Comparison of ENCODE assay signal across 35 cellular contexts in the genomic region with DNA sequence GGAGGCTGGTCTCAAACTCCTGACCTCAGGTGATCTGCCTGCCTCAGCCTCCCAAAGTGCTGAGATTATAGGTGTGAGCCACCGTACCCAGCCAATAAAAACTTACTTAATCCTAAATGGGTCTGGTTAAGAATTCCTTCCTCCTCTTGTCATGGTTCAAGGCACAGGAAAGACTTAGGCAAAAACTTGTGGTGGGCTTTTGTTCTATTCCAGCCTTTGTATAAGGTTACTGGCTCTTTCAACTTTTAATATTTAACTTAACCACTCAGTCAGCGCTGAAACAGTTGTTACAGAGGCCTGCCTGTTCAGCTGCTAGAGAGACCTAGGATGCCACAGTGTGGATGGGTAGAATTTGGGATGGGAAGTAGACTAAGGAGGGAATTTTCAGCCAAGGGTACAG.
"Had no signal": no experiment of that assay in that cellular context is flagged by ENCODE, and none has a peak within 500 bp of the region (broad histone marks: within the 10 kb centered on the region; RNA-seq: fewer than 3 reads in every experiment).

No MANE protein-coding gene starts in this region.

- H3K9me3 Mint-ChIP-seq: activated naive CD8-positive, alpha-beta T cell treated with anti-CD3 and anti-CD28 coated beads, Interleukin-2, amount 50 U/mL, for 24 hours; activated T-helper 2 cell treated with anti-CD3 and anti-CD28 coated beads, Interferon-gamma antibody, Interleukin-2, Interleukin-4, amounts not matched to agents 10 μg/mL and 5 μg/mL and 100 μg/mL, durations not matched to agents 14 hours and 24 hours and 36 hours had no signal

- H3K4me1 Mint-ChIP-seq: activated B cell treated with CpG ODN at 0.5 μM for 24 hours had no signal

- H3K4me3 Mint-ChIP-seq: activated B cell treated with CpG ODN at 0.5 μM for 24 hours; activated CD4-positive, alpha-beta memory T cell treated with anti-CD3 and anti-CD28 coated beads, Interleukin-2, amount 10 ng/mL, durations not matched to agents 7 days and 5 days; activated CD8-positive, alpha-beta memory T cell treated with anti-CD3 and anti-CD28 coated beads, Interleukin-2, amount 10 ng/mL, durations not matched to agents 7 days and 5 days; activated naive CD8-positive, alpha-beta T cell; activated naive CD8-positive, alpha-beta T cell treated with anti-CD3 and anti-CD28 coated beads, Interleukin-2, amount 50 U/mL, for 24 hours; brain; T-helper 1 cell treated with Interleukin-12 subunit alpha and Interleukin-12 subunit beta and Interleukin-4 antibody, amounts not matched to agents 30 μg/mL and 1 μg/mL, for 36 hours had no signal

- DNase-seq: activated B cell treated with CpG ODN at 0.5 μM for 24 hours; activated CD4-positive, alpha-beta memory T cell treated with anti-CD3 and anti-CD28 coated beads, Interleukin-2, amount 10 ng/mL, durations not matched to agents 7 days and 5 days; activated CD4-positive, alpha-beta T cell treated with anti-CD3 and anti-CD28 coated beads for 48 hours; activated CD4-positive, CD25-positive, alpha-beta regulatory T cell treated with anti-CD3 and anti-CD28 coated beads, Interleukin-2, amount 50 U/mL, for 72 hours; activated CD8-positive, alpha-beta memory T cell treated with anti-CD3 and anti-CD28 coated beads for 24 hours; activated CD8-positive, alpha-beta memory T cell treated with anti-CD3 and anti-CD28 coated beads, Interleukin-2, amount 10 ng/mL, durations not matched to agents 7 days and 5 days; activated CD8-positive, alpha-beta memory T cell treated with anti-CD3 and anti-CD28 coated beads, Interleukin-2, amount 50 U/mL, for 48 hours; activated gamma-delta T cell; activated naive CD4-positive, alpha-beta T cell treated with Interleukin-2 at 50 U/mL for 16 hours; activated naive CD8-positive, alpha-beta T cell treated with anti-CD3 and anti-CD28 coated beads, Interleukin-2, amount 50 U/mL, for 24 hours; activated T-cell treated with anti-CD3 and anti-CD28 coated beads, Interleukin-2, amount 50 U/mL, for 1 hour; anterior cingulate cortex; caudate nucleus; Kasumi-1; KG1; MG63; NCI-H1048; NCI-H1105 treated with DMSO at 0.1 percent for 48 hours; NCI-H1436; NCI-H1694; NCI-H1930; NCI-H2081 treated with DMSO at 0.1 percent for 48 hours; NCI-H226; NCI-H446 treated with DMSO at 0.1 percent for 48 hours; NCI-H524; NCI-H69; RPMI8226; SHP77 treated with DMSO at 0.1 percent for 48 hours; SK-N-SH had no signal

- FAIRE-seq: bronchial epithelial cell had no signal

- H3K27ac Mint-ChIP-seq: activated B cell treated with CpG ODN at 0.5 μM for 24 hours; activated CD4-positive, alpha-beta memory T cell treated with anti-CD3 and anti-CD28 coated beads, Interleukin-2, amount 10 ng/mL, durations not matched to agents 7 days and 5 days; activated CD8-positive, alpha-beta memory T cell treated with anti-CD3 and anti-CD28 coated beads, Interleukin-2, amount 10 ng/mL, durations not matched to agents 7 days and 5 days; activated naive CD8-positive, alpha-beta T cell; activated naive CD8-positive, alpha-beta T cell treated with anti-CD3 and anti-CD28 coated beads, Interleukin-2, amount 50 U/mL, for 24 hours; activated T-helper 2 cell treated with anti-CD3 and anti-CD28 coated beads, Interferon-gamma antibody, Interleukin-2, Interleukin-4, amounts not matched to agents 10 μg/mL and 5 μg/mL and 100 μg/mL, durations not matched to agents 14 hours and 24 hours and 36 hours; T-helper 1 cell treated with Interleukin-12 subunit alpha and Interleukin-12 subunit beta and Interleukin-4 antibody, amounts not matched to agents 30 μg/mL and 1 μg/mL, for 36 hours had no signal

- ATAC-seq: activated CD8-positive, alpha-beta memory T cell treated with anti-CD3 and anti-CD28 coated beads, Interleukin-2, amount 10 ng/mL, durations not matched to agents 7 days and 5 days; activated naive CD8-positive, alpha-beta T cell treated with anti-CD3 and anti-CD28 coated beads, Interleukin-2, amount 50 U/mL, for 24 hours; Panc1 had no signal
